8 cellular contexts compared by ENCODE assay signal in the genomic region with DNA sequence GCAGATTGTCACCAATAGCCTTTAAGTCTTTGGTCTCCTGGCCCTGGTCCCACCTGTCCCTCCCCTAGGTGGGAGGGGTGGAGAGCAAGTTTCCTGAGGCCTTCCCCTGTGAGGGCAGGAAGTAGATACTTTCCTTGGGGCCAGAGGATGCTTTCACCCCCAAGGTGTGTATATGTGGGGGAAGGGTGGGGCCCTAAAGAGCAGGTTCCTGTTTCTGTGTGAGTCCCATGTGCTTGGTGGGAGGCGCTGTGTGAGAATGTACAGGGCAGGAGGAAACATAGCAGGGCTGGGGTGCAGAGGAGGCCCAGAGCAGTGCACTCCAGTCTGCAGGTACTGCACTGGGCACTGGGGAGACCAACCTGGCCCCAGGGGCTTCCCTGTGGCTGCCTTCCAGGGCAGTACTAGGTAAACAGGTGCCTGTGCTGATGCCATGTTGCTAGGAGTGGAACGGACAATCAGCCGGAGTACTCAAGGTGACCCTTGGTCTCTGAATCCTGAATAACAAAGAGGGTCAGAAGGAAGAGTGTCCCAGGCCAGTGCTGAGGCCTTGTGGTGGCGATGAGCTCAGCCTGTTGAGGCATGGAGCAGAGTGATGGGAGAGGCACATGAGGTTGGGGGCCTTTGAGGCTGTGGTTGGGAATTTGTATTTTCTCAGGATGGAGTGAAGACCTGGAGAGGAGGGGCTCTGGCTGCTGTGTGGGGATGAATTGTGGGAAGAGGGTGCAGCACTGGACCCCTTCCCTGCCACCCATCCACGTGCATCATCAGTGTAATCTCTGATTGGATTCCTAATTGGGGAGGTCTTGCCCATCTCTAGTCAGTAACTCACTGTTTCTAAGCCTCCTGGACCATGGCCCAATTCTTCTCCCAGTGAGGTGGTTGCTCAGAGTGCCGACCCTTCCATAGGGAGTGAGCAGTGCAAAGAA. TPM values are rescaled to one million over a fixed set of nuclear protein-coding genes. Genes with fewer than 3 reads are reported as not detected.
DNase-seq lines count a peak whose midpoint lies in the region; ATAC-seq and TF ChIP-seq lines count a peak whose summit lies in the region.

No MANE protein-coding gene starts in this region.

- DNase-seq in activated gamma-delta T cell treated with Interleukin-2 at 50 U/mL for 16 hours, result peak; percentile 61
- DNase-seq in activated gamma-delta T cell (lab: John Stamatoyannopoulos, UW), result no peak
- peak; percentile 87 for DNase-seq in activated CD8-positive, alpha-beta T cell treated with anti-CD3 and anti-CD28 coated beads for 36 hours
- peak; percentile 29 for DNase-seq in Right ventricle myocardium superior
- DNase-seq in stimulated activated CD4-positive, alpha-beta T cell treated with anti-CD3 and anti-CD28 coated beads, Interleukin-1b, Interleukin-23, amount 100 ng/mL, for 48 hours, result peak; percentile 61
- DNase-seq in DMS153 treated with DMSO at 0.1 percent for 48 hours (lab: John Stamatoyannopoulos, UW; ENCODE audit: unreplicated experiment), result no peak
- DNase-seq in NCI-H510A (lab: John Stamatoyannopoulos, UW), result no peak

- peak overlapping the region; percentile 83 for H3K27ac Mint-ChIP-seq in activated CD8-positive, alpha-beta T cell treated with anti-CD3 and anti-CD28 coated beads for 36 hours

- POLR2A ChIA-PET in activated CD8-positive, alpha-beta T cell treated with anti-CD3 and anti-CD28 coated beads for 36 hours (lab: Charles Lee), result interaction anchor here (0.6 to 1.8 kb wide), 6 partner anchors 25 to 189 kb away, joined by 3 to 5 read pairs (median 4); partner anchors contain the start of gene RAB4B

- CTCF ChIA-PET in activated CD8-positive, alpha-beta T cell treated with anti-CD3 and anti-CD28 coated beads for 36 hours (lab: Charles Lee), result interaction anchor here (0.7 to 4.5 kb wide), 5 partner anchors 31 to 142 kb away, joined by 3 to 36 read pairs (median 3); no protein-coding TSS in a partner anchor

- H3K27me3 Mint-ChIP-seq in activated CD8-positive, alpha-beta T cell treated with anti-CD3 and anti-CD28 coated beads for 36 hours, result no peaks in the 10 kb centered on the region

- peak overlapping the region; percentile 95 for H3K4me3 Mint-ChIP-seq in activated CD8-positive, alpha-beta T cell treated with anti-CD3 and anti-CD28 coated beads for 36 hours

- peaks cover 63% of the 10 kb centered on the region for H3K36me3 Mint-ChIP-seq in activated CD8-positive, alpha-beta T cell treated with anti-CD3 and anti-CD28 coated beads for 36 hours (ENCODE audit: low read depth)

- H3K9me3 Mint-ChIP-seq in activated CD8-positive, alpha-beta T cell treated with anti-CD3 and anti-CD28 coated beads for 36 hours, result no peaks in the 10 kb centered on the region

- ATAC-seq in activated CD8-positive, alpha-beta T cell treated with anti-CD3 and anti-CD28 coated beads for 36 hours, result peak; percentile 63
- no peak for ATAC-seq in Right ventricle myocardium superior (ENCODE audit: poor library complexity)
- no peak for ATAC-seq in HG03439 (IDR thresholded peaks at IDR 0.05; ENCODE audit: unreplicated experiment)

- intact Hi-C loops in activated CD8-positive, alpha-beta T cell treated with anti-CD3 and anti-CD28 coated beads for 36 hours (cut with micrococcal nuclease), result loop anchor here (5.0 kb wide), 2 partner anchors 52 to 142 kb away; partner anchors contain the start of genes ACTMAP and SNRPA
- intact Hi-C loops in Right ventricle myocardium superior (cut with DNase I), result loop anchor here (10.0 kb wide), 1 partner anchor 129 kb away; no protein-coding TSS in a partner anchor

- no peak for TF ChIP-seq CTCF in activated CD8-positive, alpha-beta T cell treated with anti-CD3 and anti-CD28 coated beads for 36 hours (IDR thresholded peaks at IDR 0.05)

- peaks cover 76% of the 10 kb centered on the region for H3K4me1 Mint-ChIP-seq in activated CD8-positive, alpha-beta T cell treated with anti-CD3 and anti-CD28 coated beads for 36 hours (ENCODE audit: low read depth)

RNA-seq across cellular contexts. Expression of gene EGLN2, which starts 5.1 kb away (rescaled TPM):
- 10 to 100 TPM; 87.4 to 90.1 TPM for total RNA-seq in activated CD8-positive, alpha-beta T cell treated with anti-CD3 and anti-CD28 coated beads for 36 hours
- total RNA-seq in Right ventricle myocardium superior, result 65.4 TPM

RNA-seq across cellular contexts. Expression of gene RAB4B, which starts 26.1 kb away (rescaled TPM):
- 10 to 100 TPM; 39.7 to 42.3 TPM for total RNA-seq in activated CD8-positive, alpha-beta T cell treated with anti-CD3 and anti-CD28 coated beads for 36 hours
- total RNA-seq in Right ventricle myocardium superior, result 12.6 TPM

RNA-seq across cellular contexts. Expression of gene MIA, which starts 28.8 kb away (rescaled TPM):
- not detected for total RNA-seq in activated CD8-positive, alpha-beta T cell treated with anti-CD3 and anti-CD28 coated beads for 36 hours
- not detected for total RNA-seq in Right ventricle myocardium superior

RNA-seq across cellular contexts. Expression of gene CYP2A6, which starts 46.1 kb away (rescaled TPM):
- total RNA-seq in activated CD8-positive, alpha-beta T cell treated with anti-CD3 and anti-CD28 coated beads for 36 hours, result under 1 TPM in 1 of 2 experiments, not detected in 1; 0.41 TPM
- total RNA-seq in Right ventricle myocardium superior, result 0.27 TPM

RNA-seq across cellular contexts. Expression of gene SNRPA, which starts 53.1 kb away (rescaled TPM):
- total RNA-seq in activated CD8-positive, alpha-beta T cell treated with anti-CD3 and anti-CD28 coated beads for 36 hours, result 100 to 1,000 TPM; 260 to 281 TPM
- total RNA-seq in Right ventricle myocardium superior, result 27.7 TPM

Comparison
In these comparisons a context has a peak if more than half of its experiments do, and no peak if none do; other contexts are left out.
1. DNase-seq: peak in activated gamma-delta T cell treated with Interleukin-2 at 50 U/mL for 16 hours (single experiment), activated CD8-positive, alpha-beta T cell treated with anti-CD3 and anti-CD28 coated beads for 36 hours (single experiment), Right ventricle myocardium superior (single experiment) and stimulated activated CD4-positive, alpha-beta T cell treated with anti-CD3 and anti-CD28 coated beads, Interleukin-1b, Interleukin-23, amount 100 ng/mL, for 48 hours (single experiment); none in activated gamma-delta T cell (single experiment), DMS153 treated with DMSO at 0.1 percent for 48 hours (single experiment) and NCI-H510A (single experiment).